Comparison of ENCODE assay signal across 1 cellular context in genomic region chr19:39030854-39031367, GRCh38.
TF ChIP-seq lines count a peak whose summit lies in the region.

No MANE protein-coding gene starts in this region.

TF ChIP-seq in IMR-90, 13 proteins besides CTCF, POLR2A, EP300 and RAD21 (continued from another document):
- TF ChIP-seq CHD1 (IDR thresholded peaks at IDR 0.05; ENCODE audit: low read depth, low read length), result no peak
- TF ChIP-seq CEBPB (IDR thresholded peaks at IDR 0.05; ENCODE audit: low read depth, low read length), result no peak
- TF ChIP-seq MXI1 (IDR thresholded peaks at IDR 0.05; ENCODE audit: borderline replicate concordance, low read depth, low read length), result no peak
- no peak for TF ChIP-seq RFX5 (IDR thresholded peaks at IDR 0.05; ENCODE audit: low read depth, low read length)
- no peak for TF ChIP-seq NFE2L2 (IDR thresholded peaks at IDR 0.05; ENCODE audit: low read depth, low read length)
- TF ChIP-seq MAFK (IDR thresholded peaks at IDR 0.05; ENCODE audit: low read depth, low read length), result no peak
- no peak for TF ChIP-seq FOS (IDR thresholded peaks at IDR 0.05; ENCODE audit: low read depth, low read length)
